ENCODE assay signal across 18 cellular contexts in genomic region chr17:39903158-39903884, GRCh38. TPM values are rescaled to one million over a fixed set of nuclear protein-coding genes. Genes with fewer than 3 reads are reported as not detected.
DNase-seq lines count a peak whose midpoint lies in the region; ATAC-seq, FAIRE-seq and TF ChIP-seq lines count a peak whose summit lies in the region.
"Had no signal": no experiment of that assay in that cellular context is flagged by ENCODE, and none has a peak within 500 bp of the region (broad histone marks: within the 10 kb centered on the region; RNA-seq: fewer than 3 reads in every experiment).

No MANE protein-coding gene starts in this region.

- H2AFZ ChIP-seq in astrocyte (ENCODE audit: low read depth, low read length), result no peak overlapping the region

- H3K36me3 ChIP-seq in astrocyte (ENCODE audit: insufficient read depth, low read length) (peaks cover 2% of the 10 kb centered on the region), heart right ventricle (peaks cover 0 to 39% (median 0%) of the 10 kb centered on the region in 9 donors)
- H3K36me3 ChIP-seq: adrenal gland, thoracic aorta had no signal

- ATAC-seq in sciatic nerve (peak; percentile 58), HG03159 (IDR thresholded peaks at IDR 0.05; ENCODE audit: unreplicated experiment) (no peak), heart right ventricle (no peak), GM18861 (IDR thresholded peaks at IDR 0.05; ENCODE audit: unreplicated experiment) (no peak)
- ATAC-seq: psoas muscle had no signal

- intact Hi-C loops in sciatic nerve (cut with DNase I) (no loop called here), heart right ventricle (cut with DNase I) (no loop called here)

- no peak overlapping the region for H3K4me3 Mint-ChIP-seq in astrocyte (ENCODE audit: unreplicated experiment)

- no peak overlapping the region for H3K4me3 ChIP-seq in astrocyte (ENCODE audit: insufficient read depth, low read depth, low read length)
- no peak overlapping the region for H3K4me3 ChIP-seq in heart right ventricle
- H3K4me3 ChIP-seq: adrenal gland, lung, psoas muscle, thoracic aorta had no signal

- H3K27me3 Mint-ChIP-seq in astrocyte (ENCODE audit: low read depth, unreplicated experiment), result no peaks in the 10 kb centered on the region

- FAIRE-seq in astrocyte (lab: Jason Lieb, UNC), result peak; percentile 9
- FAIRE-seq: GM12892 had no signal

- no peak overlapping the region for H3K27ac ChIP-seq in astrocyte (ENCODE audit: low read depth, low read length)
- no peak overlapping the region for H3K27ac ChIP-seq in heart right ventricle
- H3K27ac ChIP-seq: adrenal gland, psoas muscle, RWPE1, thoracic aorta had no signal

- peaks cover 5% of the 10 kb centered on the region for H3K9me3 Mint-ChIP-seq in astrocyte (ENCODE audit: unreplicated experiment)

- H3K79me2 ChIP-seq in astrocyte (ENCODE audit: insufficient read depth, low read length), result no peaks in the 10 kb centered on the region

- H3K27ac Mint-ChIP-seq in astrocyte (ENCODE audit: unreplicated experiment), result peak overlapping the region; percentile 72

- H4K20me1 ChIP-seq in astrocyte (ENCODE audit: insufficient read depth, low read length), result no peaks in the 10 kb centered on the region

- H3K9me3 ChIP-seq in astrocyte (ENCODE audit: insufficient read depth, low read depth, low read length) (no peaks in the 10 kb centered on the region), heart right ventricle (no peaks in the 10 kb centered on the region)
- H3K9me3 ChIP-seq: adrenal gland, psoas muscle, thoracic aorta had no signal

- H3K4me1 ChIP-seq in astrocyte (ENCODE audit: insufficient read depth, low read length), result no peaks in the 10 kb centered on the region
- H3K4me1 ChIP-seq in heart right ventricle, result peaks cover 0 to 13% (median 0%) of the 10 kb centered on the region in 9 donors
- H3K4me1 ChIP-seq: adrenal gland, psoas muscle had no signal

- TF ChIP-seq CTCF in astrocyte (IDR thresholded peaks at IDR 0.05; ENCODE audit: insufficient read depth, low read depth, low read length) (no peak), heart right ventricle (IDR thresholded peaks at IDR 0.05) (no peak)

- peak; percentile 3 for DNase-seq in NOMO-1 treated with DMSO at 0.1 percent for 48 hours (lab: John Stamatoyannopoulos, UW; ENCODE audit: unreplicated experiment)
- no peak for DNase-seq in NOMO-1 (lab: John Stamatoyannopoulos, UW; ENCODE audit: unreplicated experiment in 2 of 2)
- DNase-seq in OCI-M1 (lab: John Stamatoyannopoulos, UW), result peak; percentile 92
- no peak for DNase-seq in astrocyte (ENCODE audit: low read depth)
- DNase-seq in sciatic nerve (ENCODE audit: low spot score), result peak; percentile 19
- no peak for DNase-seq in heart right ventricle
- DNase-seq: 8988T; DMS53; effector CD8-positive, alpha-beta T cell; psoas muscle; stimulated activated CD4-positive, alpha-beta T cell treated with anti-CD3 and anti-CD28 coated beads, Interleukin-4, amount 100 ng/mL, for 24 hours had no signal

- H3K27me3 ChIP-seq in astrocyte (ENCODE audit: insufficient read depth, low read length) (no peaks in the 10 kb centered on the region), heart right ventricle (no peaks in the 10 kb centered on the region)
- H3K27me3 ChIP-seq: adrenal gland had no signal

- no peak overlapping the region for H3K9ac ChIP-seq in astrocyte (ENCODE audit: low read length)

- H3K36me3 Mint-ChIP-seq in astrocyte (ENCODE audit: low read depth, unreplicated experiment), result peaks cover 18% of the 10 kb centered on the region

- H3K4me1 Mint-ChIP-seq in astrocyte (ENCODE audit: low read depth, unreplicated experiment), result peaks cover 5% of the 10 kb centered on the region

- no peak overlapping the region for H3K4me2 ChIP-seq in astrocyte (ENCODE audit: low read length)

- 88 to 92% methylated on average over 4 of the region's 4 CpGs for WGBS in heart right ventricle, 2 donors

RNA-seq across cellular contexts. Expression of gene GSDMB, which starts 15.1 kb away (rescaled TPM):
- total RNA-seq in astrocyte (12.1 and 12.4 TPM in 2 replicates), sciatic nerve (15.2 TPM), heart right ventricle (1 to 10 TPM in 9 of 10 donors, under 1 TPM in 1; 0.72 to 4.6 (median 2.5) TPM)
- polyA plus RNA-seq in heart right ventricle, result 10 to 100 TPM in 1 of 2 donors, 1 to 10 TPM in 1; 2.1 to 11.9 TPM

RNA-seq across cellular contexts. Expression of gene ORMDL3, which starts 24.1 kb away (rescaled TPM):
- total RNA-seq in astrocyte (65.3 and 70.2 TPM in 2 replicates), sciatic nerve (39.1 TPM), heart right ventricle (10 to 100 TPM; 33.5 to 94.3 (median 66.8) TPM)
- polyA plus RNA-seq in heart right ventricle, result 10 to 100 TPM; 51.4 to 56.3 TPM

RNA-seq across cellular contexts. Expression of gene LRRC3C, which starts 24.2 kb away (rescaled TPM):
- total RNA-seq in astrocyte (not detected in 2 replicates), sciatic nerve (not detected), heart right ventricle (not detected)
- polyA plus RNA-seq in heart right ventricle, result not detected
- total RNA-seq: adrenal gland, lung, psoas muscle, thoracic aorta had no signal
- polyA plus RNA-seq: adrenal gland, lung had no signal

RNA-seq across cellular contexts. Expression of gene ZPBP2, which starts 35.3 kb away (rescaled TPM):
- total RNA-seq in astrocyte (not detected in 2 replicates), sciatic nerve (not detected), heart right ventricle (not detected)
- not detected for polyA plus RNA-seq in heart right ventricle
- total RNA-seq: adrenal gland, lung, psoas muscle, thoracic aorta had no signal
- polyA plus RNA-seq: adrenal gland, lung, psoas muscle had no signal

RNA-seq across cellular contexts. Expression of gene IKZF3, which starts 39.2 kb away (rescaled TPM):
- total RNA-seq in astrocyte, result 0.34 and 0.41 TPM in 2 replicates
- 2.6 TPM for total RNA-seq in sciatic nerve
- total RNA-seq in heart right ventricle, result 1 to 10 TPM in 1 of 10 donors, under 1 TPM in 9; 0.11 to 5.0 (median 0.31) TPM
- polyA plus RNA-seq in heart right ventricle, result under 1 TPM; 0.06 to 0.22 TPM

Comparison
In these comparisons a context has a peak if more than half of its experiments do, and no peak if none do; other contexts are left out.
1. DNase-seq: peak in NOMO-1 treated with DMSO at 0.1 percent for 48 hours (single experiment), OCI-M1 (single experiment) and sciatic nerve (single experiment); none in NOMO-1 (0 of 2), astrocyte (single experiment) and heart right ventricle (0 of 2).